19 cellular contexts compared by ENCODE assay signal in the genomic region with DNA sequence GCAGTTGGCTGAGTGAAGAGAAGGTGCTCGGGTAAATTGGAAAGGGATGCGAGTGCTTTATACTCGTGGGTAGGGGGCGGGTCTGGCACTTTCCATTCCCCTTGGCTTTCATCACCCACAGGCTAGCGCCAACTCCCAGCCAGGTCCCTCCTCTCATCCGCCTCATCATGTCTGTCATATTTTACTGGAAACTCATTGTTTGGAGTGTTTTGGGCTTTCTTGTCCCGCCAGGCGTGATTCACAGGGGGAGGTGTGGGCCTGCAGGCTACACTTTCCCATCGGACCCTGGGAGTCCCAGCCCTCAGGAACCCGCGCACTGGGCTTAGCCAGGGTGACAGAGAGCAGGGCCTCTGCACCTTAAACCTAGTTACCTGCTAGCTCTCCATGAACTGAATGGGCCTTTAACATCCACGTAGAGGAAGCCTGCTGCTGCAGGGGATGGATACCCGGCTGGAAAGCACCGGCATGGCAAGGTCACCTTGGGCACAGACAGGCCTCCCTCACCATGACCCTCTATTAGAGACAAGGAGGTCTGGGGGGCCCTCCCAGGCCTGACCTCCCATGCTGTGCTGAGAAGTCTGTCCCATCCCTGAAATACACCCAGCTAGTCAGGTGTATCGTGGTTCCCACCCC. TPM values are rescaled to one million over a fixed set of nuclear protein-coding genes. Genes with fewer than 3 reads are reported as not detected.
A peak's percentile ranks its signal among the peaks of the same experiment; 100 is the strongest.
DNase-seq lines count a peak whose midpoint lies in the region; ATAC-seq and TF ChIP-seq lines count a peak whose summit lies in the region.
"Had no signal": no experiment of that assay in that cellular context is flagged by ENCODE, and none has a peak within 500 bp of the region (broad histone marks: within the 10 kb centered on the region; RNA-seq: fewer than 3 reads in every experiment).

A gene (minus strand): TSS at position 33 of the 633 bp plus-strand sequence. CDS start 61 bp downstream, outside the sequence.

- intact Hi-C loops in prostate gland (cut with DNase I): no loop called here

- no peaks in the 10 kb centered on the region for H3K27me3 ChIP-seq in prostate gland (replicated peaks; ENCODE audit: insufficient read depth)
- H3K27me3 ChIP-seq: Peyer's patch had no signal

- H3K9me3 ChIP-seq in prostate gland: no peaks in the 10 kb centered on the region
- H3K9me3 ChIP-seq: Peyer's patch had no signal

- no peak within 1 kb of the TSS for H3K27ac ChIP-seq in prostate gland
- H3K27ac ChIP-seq: 22Rv1, KMS-11, Peyer's patch had no signal

- H3K4me1 ChIP-seq in prostate gland (replicated peaks): no peaks in the 10 kb centered on the region

- H3K36me3 ChIP-seq in prostate gland: no peaks in the 10 kb centered on the region
- H3K36me3 ChIP-seq: Peyer's patch had no signal

- peak; percentile 12 for DNase-seq in activated CD4-positive, CD25-positive, alpha-beta regulatory T cell treated with anti-CD3 and anti-CD28 coated beads, Interleukin-2, amount 50 U/mL, for 72 hours
- DNase-seq in activated CD4-positive, CD25-positive, alpha-beta regulatory T cell (lab: John Stamatoyannopoulos, UW): no peak
- DNase-seq in prostate gland (ENCODE audit: low spot score): no peak
- DNase-seq in foreskin fibroblast: no peak
- no peak for DNase-seq in NCI-H1105 (lab: John Stamatoyannopoulos, UW)
- no peak for DNase-seq in kidney tubule cell (ENCODE audit: low spot score)
- DNase-seq: EL, NCI-H1930, NCI-H2171, NCI-H774, Peyer's patch, SIG-M5 had no signal

- no peak within 1 kb of the TSS for H3K4me3 ChIP-seq in prostate gland
- H3K4me3 ChIP-seq in foreskin fibroblast (ENCODE audit: low read depth in 1 of 2, low read length in 2 of 2): no peak within 1 kb of the TSS
- H3K4me3 ChIP-seq: Peyer's patch had no signal

- 60% methylated on average over 15 of the region's 15 CpGs for WGBS in prostate gland

- TF ChIP-seq POLR2A in prostate gland (IDR thresholded peaks at IDR 0.05): no peak

- TF ChIP-seq CTCF in prostate gland (IDR thresholded peaks at IDR 0.05) (no peak), foreskin fibroblast (IDR thresholded peaks at IDR 0.05; ENCODE audit: low read depth, low read length) (no peak)

- ATAC-seq in esophagus mucosa: peak; percentile 40
- no peak for ATAC-seq in HG03175 (IDR thresholded peaks at IDR 0.05; ENCODE audit: unreplicated experiment)
- ATAC-seq: HepG2 had no signal

RNA-seq across cellular contexts. Expression of the gene that starts here (rescaled TPM):
- total RNA-seq in esophagus mucosa: 5,105 TPM
- total RNA-seq in prostate gland: 100 to 1,000 TPM in 1 of 2 donors, 10 to 100 TPM in 1; 28.1 to 298 TPM
- total RNA-seq: H4, HepG2, NCI-H460 had no signal

Comparison
In these comparisons a context has a peak if more than half of its experiments do, and no peak if none do; other contexts are left out.
1. RNA of the gene that starts here (total RNA-seq): 5,105 TPM in esophagus mucosa (single experiment); 28.1 to 298 TPM in prostate gland; every median in the first group is over 10 times any median in the second.